Comparison of ENCODE assay signal across 12 cellular contexts in genomic region chr22:23098718-23099524, GRCh38. TPM values are rescaled to one million over a fixed set of nuclear protein-coding genes. Genes with fewer than 3 reads are reported as not detected.
DNase-seq lines count a peak whose midpoint lies in the region; TF ChIP-seq lines count a peak whose summit lies in the region.
"Had no signal": no experiment of that assay in that cellular context is flagged by ENCODE, and none has a peak within 500 bp of the region (broad histone marks: within the 10 kb centered on the region; RNA-seq: fewer than 3 reads in every experiment).

No MANE protein-coding gene starts in this region.

- no peak overlapping the region for H2AFZ ChIP-seq in GM23248

- H3K27ac ChIP-seq in substantia nigra (ENCODE audit: low read depth, low read length, poor library complexity, severe bottlenecking) (peak overlapping the region; percentile 91), GM23248 (no peak overlapping the region), WERI-Rb-1 (no peak overlapping the region)

- H3K9me2 ChIP-seq in GM23248 (ENCODE audit: insufficient read depth): no peaks in the 10 kb centered on the region

- DNase-seq in NAMALWA (ENCODE audit: low spot score) (peak; percentile 60), dermis blood vessel endothelial cell (peak; percentile 10), midbrain (lab: John Stamatoyannopoulos, UW) (peak; percentile 61), substantia nigra (lab: John Stamatoyannopoulos, UW) (peak in 43 of 49 donors; percentile 24 to 100 (median 59)), GM23248 (no peak), kidney glomerular epithelial cell (lab: John Stamatoyannopoulos, UW) (no peak), WERI-Rb-1 (no peak), NCI-H128 (lab: John Stamatoyannopoulos, UW; ENCODE audit: unreplicated experiment) (no peak)
- DNase-seq: AML-193, KG1, natural killer cell, NCI-H2081 had no signal

- no peaks in the 10 kb centered on the region for H3K4me1 ChIP-seq in GM23248 (ENCODE audit: insufficient read depth)

- no peak for TF ChIP-seq CTCF in WERI-Rb-1 (IDR thresholded peaks at IDR 0.05; ENCODE audit: low read depth, low read length)

- no peak overlapping the region for H3K9ac ChIP-seq in GM23248

- no peaks in the 10 kb centered on the region for H3F3A ChIP-seq in GM23248 (ENCODE audit: insufficient read depth)

- H3K79me2 ChIP-seq in GM23248 (ENCODE audit: insufficient read depth): no peaks in the 10 kb centered on the region

- WGBS in GM23248 (ENCODE audit: low coverage in 1 of 2, low lambda C conversion rate in 2 of 2, missing lambda C conversion rate in 2 of 2), 2 experiments: 45 to 49% methylated on average over 24 of the region's 28 CpGs

- no peaks in the 10 kb centered on the region for H4K20me1 ChIP-seq in GM23248 (ENCODE audit: insufficient read depth)

- H3K9me3 ChIP-seq in GM23248 (ENCODE audit: low read depth) (no peaks in the 10 kb centered on the region), WERI-Rb-1 (ENCODE audit: severe bottlenecking) (no peaks in the 10 kb centered on the region)

- no peak overlapping the region for H3K4me3 ChIP-seq in GM23248
- H3K4me3 ChIP-seq in WERI-Rb-1 (ENCODE audit: low read depth, low read length): no peak overlapping the region

- no peak overlapping the region for H3K4me2 ChIP-seq in GM23248 (ENCODE audit: unreplicated experiment)

- no peaks in the 10 kb centered on the region for H3K36me3 ChIP-seq in GM23248 (ENCODE audit: low read depth)
- H3K36me3 ChIP-seq in WERI-Rb-1: peaks cover 64% of the 10 kb centered on the region

- in situ Hi-C loops in GM23248 (cut with MboI): no loop called here

- H3K27me3 ChIP-seq in GM23248 (replicated peaks; ENCODE audit: insufficient read depth) (no peaks in the 10 kb centered on the region), WERI-Rb-1 (ENCODE audit: insufficient read depth, low read depth, severe bottlenecking) (no peaks in the 10 kb centered on the region)

RNA-seq across cellular contexts. Expression of gene GNAZ, which starts 28.6 kb away (rescaled TPM):
- total RNA-seq in dermis blood vessel endothelial cell: 0.37 and 0.68 TPM in 2 replicates
- total RNA-seq in GM23248 (2014; rRNA removed; shearing (Covaris generic)): 0.25 and 0.65 TPM in 2 replicates
- polyA plus RNA-seq in GM23248 (2016; fragmentation: Nextera tagmentation; extraction: Ambion mirVana): 0.24 and 0.25 TPM in 2 replicates

RNA-seq across cellular contexts. Expression of gene RSPH14, which starts 42.9 kb away (rescaled TPM):
- total RNA-seq in dermis blood vessel endothelial cell: 0.17 and 0.23 TPM in 2 replicates
- not detected in 2 replicates for total RNA-seq in GM23248 (2014; rRNA removed; shearing (Covaris generic))
- polyA plus RNA-seq in GM23248 (2016; fragmentation: Nextera tagmentation; extraction: Ambion mirVana): not detected in 2 replicates

RNA-seq across cellular contexts. Expression of gene RAB36, which starts 46.4 kb away (rescaled TPM):
- total RNA-seq in dermis blood vessel endothelial cell: 0.34 and 0.70 TPM in 2 replicates
- total RNA-seq in GM23248 (2014; rRNA removed; shearing (Covaris generic)): 3.5 and 5.8 TPM in 2 replicates
- polyA plus RNA-seq in GM23248 (2016; fragmentation: Nextera tagmentation; extraction: Ambion mirVana): 5.0 and 6.8 TPM in 2 replicates

Comparison
In these comparisons a context has a peak if more than half of its experiments do, and no peak if none do; other contexts are left out.
1. DNase-seq: peak in NAMALWA (single experiment), dermis blood vessel endothelial cell (single experiment), midbrain (single experiment) and substantia nigra (43 of 49); none in GM23248 (single experiment), kidney glomerular epithelial cell (single experiment), WERI-Rb-1 (single experiment) and NCI-H128 (single experiment).